Comparison of ENCODE assay signal across 8 cellular contexts in the genomic region with DNA sequence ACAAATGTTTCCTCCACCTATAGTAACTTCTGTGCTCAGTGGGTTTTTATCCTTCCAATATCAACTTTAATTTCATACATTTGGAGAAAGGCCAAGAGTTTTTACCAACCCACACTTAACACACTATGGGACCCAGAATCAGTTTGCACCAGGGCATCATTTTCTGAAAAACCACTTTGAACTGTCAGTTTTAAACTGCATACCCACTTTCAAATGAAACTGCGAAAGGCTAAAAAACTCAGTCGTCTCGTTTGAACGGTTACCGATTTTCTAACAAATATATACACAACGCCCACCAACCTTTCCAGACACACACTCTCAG. TPM values are rescaled to one million over a fixed set of nuclear protein-coding genes. Genes with fewer than 3 reads are reported as not detected.
DNase-seq lines count a peak whose midpoint lies in the region; ATAC-seq and TF ChIP-seq lines count a peak whose summit lies in the region.

No MANE protein-coding gene starts in this region.

- peak overlapping the region; percentile 6 for H3K27ac Mint-ChIP-seq in endothelial cell (ENCODE audit: unreplicated experiment)

- H3K36me3 ChIP-seq in psoas muscle (ENCODE audit: insufficient read depth in 1 of 2, low read depth in 1 of 2), result no peaks in the 10 kb centered on the region

- in situ Hi-C loops in KBM-7 (cut with MboI; ENCODE audit: low pct_unique_long_range_greater_than_20kb, low sequenced_read_pairs), result no loop called here

- peak; percentile 71 for ATAC-seq in GM18868 (IDR thresholded peaks at IDR 0.05; ENCODE audit: unreplicated experiment)
- no peak for ATAC-seq in psoas muscle
- ATAC-seq in HG03159 (IDR thresholded peaks at IDR 0.05; ENCODE audit: unreplicated experiment), result no peak

- no peak for TF ChIP-seq CTCF in endothelial cell (IDR thresholded peaks at IDR 0.05; ENCODE audit: unreplicated experiment)
- no peak for TF ChIP-seq CTCF in psoas muscle (IDR thresholded peaks at IDR 0.05)

- peak; percentile 34 for DNase-seq in Jurkat, Clone E6-1 (ENCODE audit: low read depth, low spot score)
- DNase-seq in endothelial cell (ENCODE audit: low spot score) (no peak), psoas muscle (no peak), KBM-7 (no peak), DMS79 treated with DMSO at 0.1 percent for 48 hours (lab: John Stamatoyannopoulos, UW) (no peak), midbrain (lab: John Stamatoyannopoulos, UW) (no peak)

- peaks cover 1% of the 10 kb centered on the region for H3K36me3 Mint-ChIP-seq in endothelial cell (ENCODE audit: low read depth, unreplicated experiment)

- H3K9me3 ChIP-seq in psoas muscle, result no peaks in the 10 kb centered on the region

- H3K9me3 Mint-ChIP-seq in endothelial cell (ENCODE audit: unreplicated experiment), result no peaks in the 10 kb centered on the region

- peaks cover 17% of the 10 kb centered on the region for H3K4me1 Mint-ChIP-seq in endothelial cell (ENCODE audit: unreplicated experiment)

- H3K4me3 Mint-ChIP-seq in endothelial cell (ENCODE audit: unreplicated experiment), result peak overlapping the region; percentile 90

- no peak overlapping the region for H3K27ac ChIP-seq in psoas muscle

- H3K4me3 ChIP-seq in Jurkat, Clone E6-1 (ENCODE audit: low read length), result peak overlapping the region; percentile 51
- peak overlapping the region; percentile 69 for H3K4me3 ChIP-seq in psoas muscle

- intact Hi-C loops in psoas muscle (cut with DNase I), result no loop called here

- H3K27me3 ChIP-seq in psoas muscle (ENCODE audit: insufficient read depth in 3 of 3, low read length in 2 of 3), result peaks cover 0 to 15% (median 0%) of the 10 kb centered on the region in 3 donors

- peaks cover 4% of the 10 kb centered on the region for H3K27me3 Mint-ChIP-seq in endothelial cell (ENCODE audit: unreplicated experiment)

- no peaks in the 10 kb centered on the region for H3K4me1 ChIP-seq in psoas muscle

- WGBS in psoas muscle, 3 donors, result 16 to 20% (median 19%) methylated on average over 6 of the region's 6 CpGs

RNA-seq across cellular contexts. Expression of gene ABCG2, which starts 0.4 kb away (rescaled TPM):
- 10.5 TPM for polyA plus RNA-seq in Jurkat, Clone E6-1 (2012; ENCODE audit: insufficient read depth, insufficient read length)
- 37.0 TPM for total RNA-seq in endothelial cell (ENCODE audit: unreplicated experiment)
- 1 to 10 TPM in 1 of 4 donors, under 1 TPM in 3; 0.19 to 1.8 (median 0.57) TPM for total RNA-seq in psoas muscle
- under 1 TPM; 0.09 to 0.10 (median 0.10) TPM for polyA plus RNA-seq in psoas muscle

Comparison
In these comparisons a context has a peak if more than half of its experiments do, and no peak if none do; other contexts are left out.
1. RNA of gene ABCG2, which starts 0.4 kb away (total RNA-seq): 37.0 TPM in endothelial cell (single experiment); 0.19 to 1.8 TPM in psoas muscle; every median in the first group is over 10 times any median in the second.